ENCODE assay signal across 1 cellular context in genomic region chr20:62760536-62761057, GRCh38.
TF ChIP-seq lines count a peak whose summit lies in the region.

No MANE protein-coding gene starts in this region.

TF ChIP-seq in IMR-90, 13 proteins besides CTCF, POLR2A, EP300 and RAD21:
- TF ChIP-seq FOS (IDR thresholded peaks at IDR 0.05; ENCODE audit: low read depth, low read length) = no peak
- TF ChIP-seq ELK1 (IDR thresholded peaks at IDR 0.05; ENCODE audit: borderline replicate concordance, low read depth, low read length) = no peak
- no peak for TF ChIP-seq RCOR1 (IDR thresholded peaks at IDR 0.05; ENCODE audit: insufficient replicate concordance, low read length)
- no peak for TF ChIP-seq USF2 (IDR thresholded peaks at IDR 0.05; ENCODE audit: low read depth, low read length)
- no peak for TF ChIP-seq MAFK (IDR thresholded peaks at IDR 0.05; ENCODE audit: low read depth, low read length)
- no peak for TF ChIP-seq CHD1 (IDR thresholded peaks at IDR 0.05; ENCODE audit: low read depth, low read length)
- no peak for TF ChIP-seq MXI1 (IDR thresholded peaks at IDR 0.05; ENCODE audit: borderline replicate concordance, low read depth, low read length)
- no peak for TF ChIP-seq RFX5 (IDR thresholded peaks at IDR 0.05; ENCODE audit: low read depth, low read length)
- TF ChIP-seq CEBPB (IDR thresholded peaks at IDR 0.05; ENCODE audit: low read depth, low read length) = no peak
- TF ChIP-seq BHLHE40 (IDR thresholded peaks at IDR 0.05; ENCODE audit: low read depth, low read length) = no peak
- no peak for TF ChIP-seq NFE2L2 (IDR thresholded peaks at IDR 0.05; ENCODE audit: low read depth, low read length)
- TF ChIP-seq MAZ (IDR thresholded peaks at IDR 0.05; ENCODE audit: borderline replicate concordance, low read depth, low read length) = no peak
- TF ChIP-seq SMC3 (IDR thresholded peaks at IDR 0.05; ENCODE audit: low read depth, low read length) = no peak
